In genomic region chr5:73030995-73031394, GRCh38 we compare ENCODE assay signal across 9 cellular contexts.
DNase-seq lines count a peak whose midpoint lies in the region; ATAC-seq, FAIRE-seq and TF ChIP-seq lines count a peak whose summit lies in the region.
"Had no signal": no experiment of that assay in that cellular context is flagged by ENCODE, and none has a peak within 500 bp of the region (broad histone marks: within the 10 kb centered on the region; RNA-seq: fewer than 3 reads in every experiment).

No MANE protein-coding gene starts in this region.

- CTCF ChIA-PET in CD4-positive, alpha-beta memory T cell (lab: Charles Lee; ENCODE audit: partially characterized antibody) = interaction anchor here (0.6 kb wide), 1 partner anchor 53 kb away, joined by 4 read pairs; no protein-coding TSS in a partner anchor

- intact Hi-C loops in gastrocnemius medialis (cut with DNase I; ENCODE audit: low total_unique reads) = no loop called here
- intact Hi-C loops in CD4-positive, alpha-beta memory T cell (cut with micrococcal nuclease) = no loop called here

- H3K36me3 ChIP-seq in gastrocnemius medialis = peaks cover 0 to 11% of the 10 kb centered on the region in 2 donors
- H3K36me3 ChIP-seq in CD4-positive, alpha-beta memory T cell (ENCODE audit: insufficient read depth, low read length) = no peaks in the 10 kb centered on the region

- H3K27me3 Mint-ChIP-seq in activated naive CD8-positive, alpha-beta T cell treated with anti-CD3 and anti-CD28 coated beads, Interleukin-2, amount 50 U/mL, for 24 hours = no peaks in the 10 kb centered on the region
- H3K27me3 Mint-ChIP-seq in CD4-positive, alpha-beta memory T cell = peaks cover 0 to 2% of the 10 kb centered on the region in 2 donors

- H3K9me3 Mint-ChIP-seq in activated naive CD8-positive, alpha-beta T cell treated with anti-CD3 and anti-CD28 coated beads, Interleukin-2, amount 50 U/mL, for 24 hours = no peaks in the 10 kb centered on the region
- no peaks in the 10 kb centered on the region for H3K9me3 Mint-ChIP-seq in CD4-positive, alpha-beta memory T cell

- no peaks in the 10 kb centered on the region for H3K27me3 ChIP-seq in gastrocnemius medialis
- no peaks in the 10 kb centered on the region for H3K27me3 ChIP-seq in CD4-positive, alpha-beta memory T cell (ENCODE audit: insufficient read depth, low read length)

- FAIRE-seq in H54 (lab: Jason Lieb, UNC) = peak; percentile 99

- H3K4me1 ChIP-seq in gastrocnemius medialis = peaks cover 0 to 6% of the 10 kb centered on the region in 2 donors
- H3K4me1 ChIP-seq in CD4-positive, alpha-beta memory T cell (ENCODE audit: insufficient read depth, low read length) = no peaks in the 10 kb centered on the region

- TF ChIP-seq CTCF in fibroblast of pulmonary artery (IDR thresholded peaks at IDR 0.05; ENCODE audit: low read length, missing control alignments) (no peak), gastrocnemius medialis (IDR thresholded peaks at IDR 0.05 in 4 of 5, conservative IDR thresholded peaks at IDR 0.05 in 1 of 5) (no peak)

- TF ChIP-seq POLR2A in H54 (IDR thresholded peaks at IDR 0.05; ENCODE audit: low read depth, low read length) = no peak
- no peak for TF ChIP-seq POLR2A in gastrocnemius medialis (IDR thresholded peaks at IDR 0.05)

- H3K4me3 ChIP-seq in fibroblast of pulmonary artery (replicated peaks; ENCODE audit: low read depth, low read length) (no peak overlapping the region), gastrocnemius medialis (no peak overlapping the region)
- no peak overlapping the region for H3K4me3 ChIP-seq in CD4-positive, alpha-beta memory T cell (ENCODE audit: low read length in 2 of 2)

- no peaks in the 10 kb centered on the region for H3K4me1 Mint-ChIP-seq in activated naive CD8-positive, alpha-beta T cell treated with anti-CD3 and anti-CD28 coated beads, Interleukin-2, amount 50 U/mL, for 24 hours
- H3K4me1 Mint-ChIP-seq in CD4-positive, alpha-beta memory T cell = no peaks in the 10 kb centered on the region

- no peaks in the 10 kb centered on the region for H3K9me3 ChIP-seq in gastrocnemius medialis
- no peaks in the 10 kb centered on the region for H3K9me3 ChIP-seq in CD4-positive, alpha-beta memory T cell (ENCODE audit: control insufficient read depth in 1 of 2, low read length in 2 of 2)

- no peak overlapping the region for H3K27ac ChIP-seq in gastrocnemius medialis
- H3K27ac ChIP-seq in CD4-positive, alpha-beta memory T cell (ENCODE audit: low read depth, low read length) = no peak overlapping the region

- in situ Hi-C loops in gastrocnemius medialis (cut with MboI; ENCODE audit: low sequenced_read_pairs in 4 of 4) = no loop called here

- POLR2A ChIA-PET in CD4-positive, alpha-beta memory T cell (lab: Charles Lee; ENCODE audit: partially characterized antibody) = no interaction called here

- no peak overlapping the region for H3K27ac Mint-ChIP-seq in activated naive CD8-positive, alpha-beta T cell treated with anti-CD3 and anti-CD28 coated beads, Interleukin-2, amount 50 U/mL, for 24 hours
- no peak overlapping the region for H3K27ac Mint-ChIP-seq in CD4-positive, alpha-beta memory T cell

- DNase-seq in H54 (ENCODE audit: insufficient read length, low spot score) (peak; percentile 40), RKO (ENCODE audit: low spot score) (peak; percentile 51), fibroblast of pulmonary artery (ENCODE audit: low read depth) (peak; percentile 82), renal cortical epithelial cell (ENCODE audit: low read depth) (peak; percentile 95), gastrocnemius medialis (no peak)
- DNase-seq in activated naive CD8-positive, alpha-beta T cell treated with anti-CD3 and anti-CD28 coated beads, Interleukin-2, amount 50 U/mL, for 24 hours = no peak
- DNase-seq in CD4-positive, alpha-beta memory T cell = no peak
- DNase-seq: stimulated activated naive CD8-positive, alpha-beta T cell treated with anti-CD3 and anti-CD28 coated beads, Interleukin-15, Interleukin-2, amounts not matched to agents 100 U/mL and 50 U/mL, for 24 hours had no signal

- ATAC-seq in gastrocnemius medialis (no peak), GM21717 (IDR thresholded peaks at IDR 0.05; ENCODE audit: unreplicated experiment) (no peak)
- no peak for ATAC-seq in activated naive CD8-positive, alpha-beta T cell treated with anti-CD3 and anti-CD28 coated beads, Interleukin-2, amount 50 U/mL, for 24 hours
- ATAC-seq: stimulated activated naive CD8-positive, alpha-beta T cell treated with anti-CD3 and anti-CD28 coated beads, Interleukin-15, Interleukin-2, amounts not matched to agents 100 U/mL and 50 U/mL, for 24 hours had no signal

- H3K36me3 Mint-ChIP-seq in activated naive CD8-positive, alpha-beta T cell treated with anti-CD3 and anti-CD28 coated beads, Interleukin-2, amount 50 U/mL, for 24 hours (ENCODE audit: low read depth) = no peaks in the 10 kb centered on the region
- H3K36me3 Mint-ChIP-seq in CD4-positive, alpha-beta memory T cell = no peaks in the 10 kb centered on the region

- no peak overlapping the region for H3K4me3 Mint-ChIP-seq in activated naive CD8-positive, alpha-beta T cell treated with anti-CD3 and anti-CD28 coated beads, Interleukin-2, amount 50 U/mL, for 24 hours
- no peak overlapping the region for H3K4me3 Mint-ChIP-seq in CD4-positive, alpha-beta memory T cell

Comparison
In these comparisons a context has a peak if more than half of its experiments do, and no peak if none do; other contexts are left out.
1. DNase-seq: peak in H54 (single experiment), RKO (single experiment), fibroblast of pulmonary artery (single experiment) and renal cortical epithelial cell (single experiment); none in gastrocnemius medialis (0 of 2), activated naive CD8-positive, alpha-beta T cell treated with anti-CD3 and anti-CD28 coated beads, Interleukin-2, amount 50 U/mL, for 24 hours (single experiment) and CD4-positive, alpha-beta memory T cell (0 of 5).